ENCODE assay signal across 9 cellular contexts in genomic region chr2:168912466-168913170, GRCh38. TPM values are rescaled to one million over a fixed set of nuclear protein-coding genes. Genes with fewer than 3 reads are reported as not detected.
A peak's percentile ranks its signal among the peaks of the same experiment; 100 is the strongest.
DNase-seq lines count a peak whose midpoint lies in the region; ATAC-seq, FAIRE-seq and TF ChIP-seq lines count a peak whose summit lies in the region.
"Had no signal": no experiment of that assay in that cellular context is flagged by ENCODE, and none has a peak within 500 bp of the region (broad histone marks: within the 10 kb centered on the region; RNA-seq: fewer than 3 reads in every experiment).

No MANE protein-coding gene starts in this region.

- intact Hi-C loops in prostate gland (cut with DNase I) (no loop called here), ascending aorta (cut with DNase I) (loop anchor here (10.0 kb wide), 1 partner anchor 568 kb away; no protein-coding TSS in a partner anchor)

- H4K5ac ChIP-seq in H1 (ENCODE audit: insufficient read length, low read depth, low read length): no peak overlapping the region

- H3K4me1 ChIP-seq in H1 (replicated peaks in 1 of 4; ENCODE audit: control insufficient read depth in 3 of 4, insufficient read depth in 4 of 4, low read length in 3 of 4) (peaks cover 5 to 22% (median 20%) of the 10 kb centered on the region in 4 experiments), prostate gland (replicated peaks) (no peaks in the 10 kb centered on the region), ascending aorta (no peaks in the 10 kb centered on the region)
- H3K4me1 ChIP-seq in effector memory CD4-positive, alpha-beta T cell (ENCODE audit: control insufficient read depth, insufficient read depth, low read length, poor library complexity, severe bottlenecking): peaks cover 2% of the 10 kb centered on the region

- no peak overlapping the region for H3K27ac ChIP-seq in H1 (ENCODE audit: low read depth, low read length)
- no peak overlapping the region for H3K27ac ChIP-seq in prostate gland
- no peak overlapping the region for H3K27ac ChIP-seq in ascending aorta
- no peak overlapping the region for H3K27ac ChIP-seq in effector memory CD4-positive, alpha-beta T cell (ENCODE audit: insufficient read depth, low read length, poor library complexity, severe bottlenecking)

- TF ChIP-seq CTCF in H1 (IDR thresholded peaks at IDR 0.05; ENCODE audit: control extremely low read depth in 1 of 3, insufficient read depth in 1 of 3, low read depth in 1 of 3, low read length in 3 of 3): no peak
- no peak for TF ChIP-seq CTCF in prostate gland (IDR thresholded peaks at IDR 0.05)
- no peak for TF ChIP-seq CTCF in ascending aorta (IDR thresholded peaks at IDR 0.05)

- peaks cover 0 to 11% (median 0%) of the 10 kb centered on the region in 7 donors for H3K9me3 Mint-ChIP-seq in naive B cell
- H3K9me3 Mint-ChIP-seq: activated naive CD4-positive, alpha-beta T cell treated with anti-CD3 and anti-CD28 coated beads, Interleukin-2, amount 50 U/mL, for 24 hours had no signal

- TF ChIP-seq EP300 in H1 (IDR thresholded peaks at IDR 0.05; ENCODE audit: borderline replicate concordance in 1 of 2, low read depth in 2 of 2, low read length in 2 of 2): no peak

- ATAC-seq in naive B cell (ENCODE audit: low read depth in 2 of 2): peak in 1 of 2 donors; percentile 44

- peaks cover 0 to 37% (median 19%) of the 10 kb centered on the region in 3 donors for H3K27me3 Mint-ChIP-seq in naive B cell

- 36% methylated on average over 20 of the region's 20 CpGs; no CpG with 5 or more reads in 1 of the 2 experiments for WGBS in H1 (ENCODE audit: extremely low coverage in 1 of 2, insufficient coverage in 1 of 2, insufficient read length in 1 of 2, insufficient replicate concordance in 2 of 2, low coverage in 1 of 2, low lambda C conversion rate in 2 of 2, missing lambda C conversion rate in 1 of 2), 2 experiments
- 13% methylated on average over 20 of the region's 20 CpGs for WGBS in prostate gland

- H2BK15ac ChIP-seq in H1 (ENCODE audit: low read length): 0 out of 2 replicates have a peak overlapping the region, but pooled peaks have one; percentile 82

- no peak overlapping the region for H3K56ac ChIP-seq in H1 (replicated peaks; ENCODE audit: insufficient read length, low read depth, low read length)

- no peak overlapping the region for H2BK120ac ChIP-seq in H1 (replicated peaks; ENCODE audit: low read depth, low read length)

- no peaks in the 10 kb centered on the region for H3K23me2 ChIP-seq in H1 (ENCODE audit: low read depth, low read length)

- peak overlapping the region; percentile 25 for H4K91ac ChIP-seq in H1 (replicated peaks; ENCODE audit: insufficient read length, low read length)

- H3K14ac ChIP-seq in H1 (ENCODE audit: insufficient read length): no peak overlapping the region

- H3K27me3 ChIP-seq in H1 (replicated peaks in 1 of 4; ENCODE audit: control insufficient read depth in 3 of 4, extremely low read depth in 1 of 4, insufficient read depth in 3 of 4, low read length in 3 of 4) (peaks cover 0 to 2% (median 0%) of the 10 kb centered on the region in 4 experiments; a peak in 1 of 7 replicates), prostate gland (replicated peaks; ENCODE audit: insufficient read depth) (no peaks in the 10 kb centered on the region), ascending aorta (no peaks in the 10 kb centered on the region)
- peaks cover 4% of the 10 kb centered on the region for H3K27me3 ChIP-seq in effector memory CD4-positive, alpha-beta T cell (replicated peaks; ENCODE audit: control insufficient read depth, insufficient read depth, low read length, poor library complexity, severe bottlenecking)

- peak overlapping the region; percentile 51; the same call in 1 of the 2 replicates for H3K18ac ChIP-seq in H1 (ENCODE audit: extremely low read depth, low read length)

- H3K36me3 Mint-ChIP-seq in naive B cell: peaks cover 0 to 5% of the 10 kb centered on the region in 2 donors
- H3K36me3 Mint-ChIP-seq: activated naive CD4-positive, alpha-beta T cell treated with anti-CD3 and anti-CD28 coated beads, Interleukin-2, amount 50 U/mL, for 24 hours had no signal

- peak overlapping the region; percentile 46 to 59 for H3K4me2 ChIP-seq in H1 (ENCODE audit: insufficient read depth in 1 of 2, low read depth in 2 of 2, low read length in 2 of 2)

- no peak for TF ChIP-seq RAD21 in H1 (IDR thresholded peaks at IDR 0.05 in 1 of 2, conservative IDR thresholded peaks at IDR 0.05 in 1 of 2; ENCODE audit: low read depth in 2 of 2, low read length in 2 of 2)

- H3K9me3 ChIP-seq in H1 (ENCODE audit: insufficient read depth in 2 of 2, low read depth in 1 of 2, low read length in 1 of 2) (peaks cover 5 to 6% of the 10 kb centered on the region in 2 experiments; a peak in 3 of 4 replicates), prostate gland (no peaks in the 10 kb centered on the region), ascending aorta (no peaks in the 10 kb centered on the region)
- no peaks in the 10 kb centered on the region for H3K9me3 ChIP-seq in effector memory CD4-positive, alpha-beta T cell (ENCODE audit: control insufficient read depth, low read length)

- H3K4me3 Mint-ChIP-seq in naive B cell: peak overlapping the region in 6 of 8 donors; percentile 23 to 61 (median 43)
- H3K4me3 Mint-ChIP-seq: activated naive CD4-positive, alpha-beta T cell treated with anti-CD3 and anti-CD28 coated beads, Interleukin-2, amount 50 U/mL, for 24 hours had no signal

- no peak overlapping the region for H3K9ac ChIP-seq in H1 (replicated peaks in 1 of 4; ENCODE audit: extremely low read depth in 1 of 4, low read depth in 3 of 4, low read length in 3 of 4)

- POLR2A ChIA-PET in H1 (lab: Charles Lee; ENCODE audit: partially characterized antibody): no interaction called here

- H3K4me3 ChIP-seq in H1 (ENCODE audit: extremely low read depth in 1 of 4, insufficient read depth in 2 of 4, low read depth in 3 of 4, low read length in 4 of 4) (peak overlapping the region in 2 of 4 experiments; percentile 7 to 26; a peak in 5 of 8 replicates), prostate gland (no peak overlapping the region), ascending aorta (no peak overlapping the region)
- H3K4me3 ChIP-seq in effector memory CD4-positive, alpha-beta T cell (ENCODE audit: insufficient read depth, low read depth, low read length, poor library complexity, severe bottlenecking): no peak overlapping the region

- H4K8ac ChIP-seq in H1 (ENCODE audit: extremely low read depth, insufficient read depth, low read length): no peak overlapping the region

- H3K79me2 ChIP-seq in H1 (ENCODE audit: control insufficient read depth in 1 of 2, insufficient read depth in 2 of 2, low read length in 2 of 2): no peaks in the 10 kb centered on the region

- no peak overlapping the region for H2AK5ac ChIP-seq in H1 (ENCODE audit: low read depth, low read length)

- TF ChIP-seq POLR2A in H1 (IDR thresholded peaks at IDR 0.05; ENCODE audit: control extremely low read depth in 1 of 2, low read depth in 2 of 2, low read length in 2 of 2) (no peak), prostate gland (IDR thresholded peaks at IDR 0.05) (no peak)

- H3K36me3 ChIP-seq in H1 (ENCODE audit: control insufficient read depth in 2 of 4, insufficient read depth in 4 of 4, low read length in 3 of 4) (no peaks in the 10 kb centered on the region), prostate gland (no peaks in the 10 kb centered on the region), ascending aorta (no peaks in the 10 kb centered on the region)
- H3K36me3 ChIP-seq in effector memory CD4-positive, alpha-beta T cell (ENCODE audit: control insufficient read depth, insufficient read depth, low read length): no peaks in the 10 kb centered on the region

- peak; percentile 63 for DNase-seq in DMS 273 treated with DMSO at 0.1 percent for 48 hours (lab: John Stamatoyannopoulos, UW)
- peak; percentile 87 for DNase-seq in NCI-H69 (lab: John Stamatoyannopoulos, UW)
- DNase-seq in H1 (ENCODE audit: low read depth in 1 of 2, low spot score in 2 of 2): peak in 1 of 2 experiments; percentile 62
- no peak for DNase-seq in naive B cell
- no peak for DNase-seq in prostate gland (ENCODE audit: low spot score)
- no peak for DNase-seq in ascending aorta (ENCODE audit: low spot score in 2 of 2)
- DNase-seq in effector memory CD4-positive, alpha-beta T cell: no peak
- no peak for DNase-seq in effector CD4-positive, alpha-beta T cell

- H3K79me1 ChIP-seq in H1 (ENCODE audit: low read depth, low read length): no peaks in the 10 kb centered on the region

- no peaks in the 10 kb centered on the region for H4K20me1 ChIP-seq in H1 (replicated peaks in 1 of 2; ENCODE audit: control insufficient read depth in 1 of 2, insufficient read depth in 2 of 2, low read length in 2 of 2)

- peaks cover 0 to 5% (median 5%) of the 10 kb centered on the region in 3 donors for H3K4me1 Mint-ChIP-seq in naive B cell

- H2BK12ac ChIP-seq in H1 (ENCODE audit: low read depth, low read length): 0 out of 2 replicates have a peak overlapping the region, but pooled peaks have one; percentile 32

- H3K23ac ChIP-seq in H1 (ENCODE audit: insufficient read length): no peak overlapping the region

- no peak overlapping the region; the same call in 1 of the 2 replicates for H2BK20ac ChIP-seq in H1 (ENCODE audit: low read length)

- peak overlapping the region; percentile 53; the same call in 1 of the 2 replicates for H2BK5ac ChIP-seq in H1 (ENCODE audit: low read depth, low read length)

- H3K4ac ChIP-seq in H1 (replicated peaks; ENCODE audit: insufficient read length, low read depth, low read length): no peak overlapping the region

- peak overlapping the region; percentile 91 for H2AFZ ChIP-seq in H1 (ENCODE audit: low read length)

- H3K27ac Mint-ChIP-seq in naive B cell: peak overlapping the region in 2 of 6 donors; percentile 33 to 80
- H3K27ac Mint-ChIP-seq: activated naive CD4-positive, alpha-beta T cell treated with anti-CD3 and anti-CD28 coated beads, Interleukin-2, amount 50 U/mL, for 24 hours had no signal

- FAIRE-seq in H1 (lab: Jason Lieb, UNC): no peak

- CTCF ChIA-PET in H1 (lab: Charles Lee; ENCODE audit: partially characterized antibody): interaction anchor here (1.0 to 2.4 kb wide), 4 partner anchors 9 to 139 kb away, joined by 3 to 9 read pairs (median 5); no protein-coding TSS in a partner anchor

RNA-seq across cellular contexts. Expression of gene G6PC2, which starts 11.5 kb away (rescaled TPM):
- total RNA-seq in H1 (2021; fragmentation: NEBNext Ultra II Directional; extraction: Animal tissue kit (Norgen Biotek cat#: 25700)): not detected in 2 replicates
- polyA plus RNA-seq in H1 (2011; rRNA removed) (not detected in 2 replicates), naive B cell (ENCODE audit: low read depth in 6 of 6) (not detected)
- not detected for polyA plus RNA-seq in H1 (2011; cell fraction: cytosol; rRNA removed)
- polyA plus RNA-seq in H1 (2011; cell fraction: nucleus; rRNA removed): not detected
- not detected in 4 replicates for polyA plus RNA-seq in H1 (2012, experiment 1 of 2)
- polyA plus RNA-seq in H1 (2012, experiment 2 of 2): not detected
- not detected for polyA plus RNA-seq in H1 (2013, experiment 1 of 2)
- polyA plus RNA-seq in H1 (2013, experiment 2 of 2): not detected
- polyA minus RNA-seq in H1 (2011; rRNA and poly(A)+ RNA removed): not detected in 2 replicates
- not detected for polyA minus RNA-seq in H1 (2011; cell fraction: cytosol; rRNA and poly(A)+ RNA removed)
- polyA minus RNA-seq in H1 (2011; cell fraction: nucleus; rRNA and poly(A)+ RNA removed): not detected
- total RNA-seq in prostate gland (not detected), ascending aorta (not detected)

RNA-seq across cellular contexts. Expression of gene SPC25, which starts 22.4 kb away (rescaled TPM):
- total RNA-seq in H1 (2021; fragmentation: NEBNext Ultra II Directional; extraction: Animal tissue kit (Norgen Biotek cat#: 25700)): 34.7 and 35.8 TPM in 2 replicates
- polyA plus RNA-seq in H1 (2011; rRNA removed): 12.3 and 21.0 TPM in 2 replicates
- 16.7 TPM for polyA plus RNA-seq in H1 (2011; cell fraction: cytosol; rRNA removed)
- polyA plus RNA-seq in H1 (2011; cell fraction: nucleus; rRNA removed): 3.1 TPM
- polyA plus RNA-seq in H1 (2012, experiment 1 of 2): 19.5 to 33.3 TPM (median 20.8 TPM) in 4 replicates
- 16.2 TPM for polyA plus RNA-seq in H1 (2012, experiment 2 of 2)
- polyA plus RNA-seq in H1 (2013, experiment 1 of 2): 32.0 TPM
- 31.6 TPM for polyA plus RNA-seq in H1 (2013, experiment 2 of 2)
- 9.9 and 11.0 TPM in 2 replicates for polyA minus RNA-seq in H1 (2011; rRNA and poly(A)+ RNA removed)
- 9.2 TPM for polyA minus RNA-seq in H1 (2011; cell fraction: cytosol; rRNA and poly(A)+ RNA removed)
- polyA minus RNA-seq in H1 (2011; cell fraction: nucleus; rRNA and poly(A)+ RNA removed): 17.9 TPM
- not detected for polyA plus RNA-seq in naive B cell (ENCODE audit: low read depth in 6 of 6)
- 1 to 10 TPM in 1 of 2 donors, under 1 TPM in 1; 0.91 to 2.2 TPM for total RNA-seq in prostate gland
- not detected for total RNA-seq in ascending aorta

Comparison
In these comparisons a context has a peak if more than half of its experiments do, and no peak if none do; other contexts are left out.
1. DNase-seq: peak in DMS 273 treated with DMSO at 0.1 percent for 48 hours (single experiment) and NCI-H69 (single experiment); none in naive B cell (single experiment), prostate gland (single experiment), ascending aorta (0 of 2), effector memory CD4-positive, alpha-beta T cell (0 of 3) and effector CD4-positive, alpha-beta T cell (single experiment).
2. RNA of gene SPC25, which starts 22.4 kb away (total RNA-seq): 34.7 to 35.8 TPM in H1; 0.91 to 2.2 TPM in prostate gland and not detected in ascending aorta (single experiment); every median in the first group is over 10 times any median in the second.